Comparison of ENCODE assay signal across 28 cellular contexts in genomic region chr1:44874155-44874554, GRCh38.
"Had no signal": no experiment of that assay in that cellular context is flagged by ENCODE, and none has a peak within 500 bp of the region (broad histone marks: within the 10 kb centered on the region; RNA-seq: fewer than 3 reads in every experiment).

No MANE protein-coding gene starts in this region.

- H3K27me3 ChIP-seq: body of pancreas, esophagus muscularis mucosa, foreskin keratinocyte, gastrocnemius medialis had no signal

- H3K27ac Mint-ChIP-seq: activated CD4-positive, alpha-beta memory T cell treated with anti-CD3 and anti-CD28 coated beads for 36 hours; activated CD4-positive, alpha-beta T cell treated with anti-CD3 and anti-CD28 coated beads for 36 hours; activated CD4-positive, alpha-beta T cell treated with anti-CD3 and anti-CD28 coated beads, Interleukin-2, amount 10 ng/mL, durations not matched to agents 24 days and 14 days; activated CD8-positive, alpha-beta memory T cell treated with anti-CD3 and anti-CD28 coated beads, Interleukin-2, amount 10 ng/mL, durations not matched to agents 7 days and 5 days; activated CD8-positive, alpha-beta T cell treated with anti-CD3 and anti-CD28 coated beads, Interleukin-2, amount 10 ng/mL, durations not matched to agents 7 days and 5 days; activated naive CD8-positive, alpha-beta T cell; activated T-helper 1 cell treated with anti-CD3 and anti-CD28 coated beads, Interleukin-12 subunit alpha, Interleukin-12 subunit beta, Interleukin-2, Interleukin-4 antibody, amounts not matched to agents 30 ng/mL and 10 ng/mL and 1 ng/mL, durations not matched to agents 14 hours and 24 hours and 36 hours; effector memory CD8-positive, alpha-beta T cell had no signal

- DNase-seq: activated CD4-positive, alpha-beta memory T cell treated with anti-CD3 and anti-CD28 coated beads for 36 hours; activated CD4-positive, alpha-beta T cell treated with anti-CD3 and anti-CD28 coated beads for 36 hours; activated CD4-positive, alpha-beta T cell treated with anti-CD3 and anti-CD28 coated beads, Interleukin-2, amount 10 ng/mL, durations not matched to agents 24 days and 14 days; activated CD4-positive, CD25-positive, alpha-beta regulatory T cell; activated CD4-positive, CD25-positive, alpha-beta regulatory T cell treated with anti-CD3 and anti-CD28 coated beads, Interleukin-2, amount 50 U/mL, for 72 hours; activated CD8-positive, alpha-beta memory T cell treated with anti-CD3 and anti-CD28 coated beads, Interleukin-2, amount 10 ng/mL, durations not matched to agents 7 days and 5 days; activated CD8-positive, alpha-beta memory T cell treated with anti-CD3 and anti-CD28 coated beads, Interleukin-2, amount 50 U/mL, for 4 hours; activated CD8-positive, alpha-beta T cell treated with anti-CD3 and anti-CD28 coated beads, Interleukin-2, amount 10 ng/mL, durations not matched to agents 7 days and 5 days; activated gamma-delta T cell treated with Interleukin-2 at 50 U/mL for 16 hours; activated naive CD4-positive, alpha-beta T cell treated with anti-CD3 and anti-CD28 coated beads, Interleukin-2, amount 50 U/mL, for 16 hours; activated naive CD4-positive, alpha-beta T cell treated with Interleukin-2 at 50 U/mL for 16 hours; activated T-cell treated with anti-CD3 and anti-CD28 coated beads, Interleukin-2, amount 50 U/mL, for 1 hour; activated T-cell treated with anti-CD3 and anti-CD28 coated beads, Interleukin-2, amount 50 U/mL, for 48 hours; amygdala; aorta; body of pancreas; caudate nucleus; cortex of kidney; dermis blood vessel endothelial cell; effector CD4-positive, alpha-beta T cell; effector memory CD8-positive, alpha-beta T cell; erythroblast; foreskin keratinocyte; gastrocnemius medialis; T-helper 2 cell had no signal

- H3K4me3 ChIP-seq: body of pancreas, esophagus muscularis mucosa, gastrocnemius medialis had no signal

- H3K4me1 ChIP-seq: body of pancreas, esophagus muscularis mucosa, foreskin keratinocyte, gastrocnemius medialis had no signal

- H3K27ac ChIP-seq: body of pancreas, esophagus muscularis mucosa, foreskin keratinocyte, gastrocnemius medialis had no signal

- H3K9me3 Mint-ChIP-seq: activated CD4-positive, alpha-beta memory T cell treated with anti-CD3 and anti-CD28 coated beads for 36 hours; activated CD4-positive, alpha-beta T cell treated with anti-CD3 and anti-CD28 coated beads, Interleukin-2, amount 10 ng/mL, durations not matched to agents 24 days and 14 days; activated T-helper 1 cell treated with anti-CD3 and anti-CD28 coated beads, Interleukin-12 subunit alpha, Interleukin-12 subunit beta, Interleukin-2, Interleukin-4 antibody, amounts not matched to agents 30 ng/mL and 10 ng/mL and 1 ng/mL, durations not matched to agents 14 hours and 24 hours and 36 hours; effector memory CD8-positive, alpha-beta T cell had no signal

- ATAC-seq: activated CD4-positive, alpha-beta T cell treated with anti-CD3 and anti-CD28 coated beads for 36 hours; activated CD8-positive, alpha-beta memory T cell treated with anti-CD3 and anti-CD28 coated beads, Interleukin-2, amount 10 ng/mL, durations not matched to agents 7 days and 5 days; activated CD8-positive, alpha-beta T cell treated with anti-CD3 and anti-CD28 coated beads, Interleukin-2, amount 10 ng/mL, durations not matched to agents 7 days and 5 days; body of pancreas; effector memory CD8-positive, alpha-beta T cell; foreskin keratinocyte; gastrocnemius medialis had no signal

- H3K9me3 ChIP-seq: body of pancreas, esophagus muscularis mucosa, gastrocnemius medialis had no signal

- H3K4me3 Mint-ChIP-seq: activated CD4-positive, alpha-beta memory T cell treated with anti-CD3 and anti-CD28 coated beads for 36 hours; activated CD4-positive, alpha-beta T cell treated with anti-CD3 and anti-CD28 coated beads for 36 hours; activated CD4-positive, alpha-beta T cell treated with anti-CD3 and anti-CD28 coated beads, Interleukin-2, amount 10 ng/mL, durations not matched to agents 24 days and 14 days; activated CD8-positive, alpha-beta memory T cell treated with anti-CD3 and anti-CD28 coated beads, Interleukin-2, amount 10 ng/mL, durations not matched to agents 7 days and 5 days; activated CD8-positive, alpha-beta T cell treated with anti-CD3 and anti-CD28 coated beads, Interleukin-2, amount 10 ng/mL, durations not matched to agents 7 days and 5 days; activated naive CD8-positive, alpha-beta T cell; activated T-helper 1 cell treated with anti-CD3 and anti-CD28 coated beads, Interleukin-12 subunit alpha, Interleukin-12 subunit beta, Interleukin-2, Interleukin-4 antibody, amounts not matched to agents 30 ng/mL and 10 ng/mL and 1 ng/mL, durations not matched to agents 14 hours and 24 hours and 36 hours; effector memory CD8-positive, alpha-beta T cell had no signal

- H3K4me1 Mint-ChIP-seq: activated CD4-positive, alpha-beta T cell treated with anti-CD3 and anti-CD28 coated beads for 36 hours; activated CD4-positive, alpha-beta T cell treated with anti-CD3 and anti-CD28 coated beads, Interleukin-2, amount 10 ng/mL, durations not matched to agents 24 days and 14 days; activated CD8-positive, alpha-beta memory T cell treated with anti-CD3 and anti-CD28 coated beads, Interleukin-2, amount 10 ng/mL, durations not matched to agents 7 days and 5 days had no signal
